Comparison of ENCODE assay signal across 24 cellular contexts in the genomic region with DNA sequence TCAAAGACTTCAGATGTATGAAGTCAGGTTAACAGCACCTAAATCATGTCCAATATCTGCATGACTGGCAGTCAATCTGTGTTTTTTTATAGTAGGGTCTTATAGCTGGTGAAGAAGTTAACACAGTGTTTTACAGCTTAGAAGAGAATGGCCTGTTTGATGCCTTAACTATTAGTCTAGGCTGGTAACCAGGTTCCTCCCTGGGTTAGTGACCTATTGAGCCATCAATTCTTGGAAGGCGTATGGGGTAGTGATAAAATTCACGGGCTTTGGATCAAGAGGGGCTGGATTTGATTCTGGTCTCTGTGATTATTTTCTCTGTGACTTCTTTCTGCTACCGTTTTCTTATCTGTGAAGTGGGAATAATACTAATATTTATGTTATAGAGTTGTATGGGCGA. TPM values are rescaled to one million over a fixed set of nuclear protein-coding genes. Genes with fewer than 3 reads are reported as not detected.
DNase-seq lines count a peak whose midpoint lies in the region; ATAC-seq lines count a peak whose summit lies in the region.
"Had no signal": no experiment of that assay in that cellular context is flagged by ENCODE, and none has a peak within 500 bp of the region (broad histone marks: within the 10 kb centered on the region; RNA-seq: fewer than 3 reads in every experiment).

No MANE protein-coding gene starts in this region.

- no peaks in the 10 kb centered on the region for H3K27me3 Mint-ChIP-seq in activated CD4-positive, alpha-beta T cell treated with anti-CD3 and anti-CD28 coated beads, Interleukin-2, amount 10 ng/mL, durations not matched to agents 24 days and 14 days
- H3K27me3 Mint-ChIP-seq in activated T-helper 1 cell treated with anti-CD3 and anti-CD28 coated beads, Interleukin-12 subunit alpha, Interleukin-12 subunit beta, Interleukin-2, Interleukin-4 antibody, amounts not matched to agents 30 ng/mL and 10 ng/mL and 1 ng/mL, durations not matched to agents 14 hours and 24 hours and 36 hours (ENCODE audit: insufficient read depth), result no peaks in the 10 kb centered on the region
- H3K27me3 Mint-ChIP-seq in memory B cell, result no peaks in the 10 kb centered on the region
- H3K27me3 Mint-ChIP-seq: B cell had no signal

- H3K9me3 Mint-ChIP-seq in activated CD4-positive, alpha-beta T cell treated with anti-CD3 and anti-CD28 coated beads, Interleukin-2, amount 10 ng/mL, durations not matched to agents 24 days and 14 days, result peaks cover 6% of the 10 kb centered on the region
- H3K9me3 Mint-ChIP-seq in activated T-helper 1 cell treated with anti-CD3 and anti-CD28 coated beads, Interleukin-12 subunit alpha, Interleukin-12 subunit beta, Interleukin-2, Interleukin-4 antibody, amounts not matched to agents 30 ng/mL and 10 ng/mL and 1 ng/mL, durations not matched to agents 14 hours and 24 hours and 36 hours, result no peaks in the 10 kb centered on the region
- peaks cover 3% of the 10 kb centered on the region for H3K9me3 Mint-ChIP-seq in memory B cell

- intact Hi-C loops in activated CD4-positive, alpha-beta T cell treated with anti-CD3 and anti-CD28 coated beads, Interleukin-2, amount 10 ng/mL, durations not matched to agents 24 days and 14 days (cut with micrococcal nuclease), result no loop called here
- intact Hi-C loops in activated T-helper 1 cell treated with anti-CD3 and anti-CD28 coated beads, Interleukin-12 subunit alpha, Interleukin-12 subunit beta, Interleukin-2, Interleukin-4 antibody, amounts not matched to agents 30 ng/mL and 10 ng/mL and 1 ng/mL, durations not matched to agents 14 hours and 24 hours and 36 hours (cut with micrococcal nuclease), result no loop called here

- DNase-seq in activated CD4-positive, alpha-beta T cell treated with anti-CD3 and anti-CD28 coated beads, Interleukin-2, amount 10 ng/mL, durations not matched to agents 24 days and 14 days, result no peak
- no peak for DNase-seq in activated CD4-positive, alpha-beta T cell treated with anti-CD3 and anti-CD28 coated beads, Interleukin-2, amount 50 U/mL, for 4 hours
- no peak for DNase-seq in activated T-helper 1 cell treated with anti-CD3 and anti-CD28 coated beads, Interleukin-12 subunit alpha, Interleukin-12 subunit beta, Interleukin-2, Interleukin-4 antibody, amounts not matched to agents 30 ng/mL and 10 ng/mL and 1 ng/mL, durations not matched to agents 14 hours and 24 hours and 36 hours (ENCODE audit: low spot score)
- no peak for DNase-seq in memory B cell (ENCODE audit: low spot score in 2 of 2)
- DNase-seq in superior temporal gyrus (ENCODE audit: extremely low spot score), result peak; percentile 5
- no peak for DNase-seq in NCI-H2171 treated with DMSO at 0.1 percent for 48 hours (lab: John Stamatoyannopoulos, UW)
- DNase-seq: DMS153, DND-41, Karpas-422, NCI-H1092, NCI-H1417 treated with DMSO at 0.1 percent for 48 hours, NCI-H187, NCI-H2081 treated with DMSO at 0.1 percent for 48 hours, NCI-H2171, NCI-H345, NCI-H510A treated with DMSO at 0.1 percent for 48 hours, NCI-H774, PC-9, SJCRH30 had no signal

- H3K36me3 Mint-ChIP-seq in activated CD4-positive, alpha-beta T cell treated with anti-CD3 and anti-CD28 coated beads, Interleukin-2, amount 10 ng/mL, durations not matched to agents 24 days and 14 days (ENCODE audit: low read depth), result no peaks in the 10 kb centered on the region
- H3K36me3 Mint-ChIP-seq in activated T-helper 1 cell treated with anti-CD3 and anti-CD28 coated beads, Interleukin-12 subunit alpha, Interleukin-12 subunit beta, Interleukin-2, Interleukin-4 antibody, amounts not matched to agents 30 ng/mL and 10 ng/mL and 1 ng/mL, durations not matched to agents 14 hours and 24 hours and 36 hours (ENCODE audit: low read depth), result peaks cover 3% of the 10 kb centered on the region
- H3K36me3 Mint-ChIP-seq in memory B cell, result peaks cover 3% of the 10 kb centered on the region

- peak overlapping the region; percentile 93 for H3K27ac Mint-ChIP-seq in activated CD4-positive, alpha-beta T cell treated with anti-CD3 and anti-CD28 coated beads, Interleukin-2, amount 10 ng/mL, durations not matched to agents 24 days and 14 days
- H3K27ac Mint-ChIP-seq in activated T-helper 1 cell treated with anti-CD3 and anti-CD28 coated beads, Interleukin-12 subunit alpha, Interleukin-12 subunit beta, Interleukin-2, Interleukin-4 antibody, amounts not matched to agents 30 ng/mL and 10 ng/mL and 1 ng/mL, durations not matched to agents 14 hours and 24 hours and 36 hours, result peak overlapping the region; percentile 95
- H3K27ac Mint-ChIP-seq in memory B cell, result peak overlapping the region; percentile 55
- H3K27ac Mint-ChIP-seq: B cell had no signal

- no peak overlapping the region for H3K4me3 Mint-ChIP-seq in activated CD4-positive, alpha-beta T cell treated with anti-CD3 and anti-CD28 coated beads, Interleukin-2, amount 10 ng/mL, durations not matched to agents 24 days and 14 days
- H3K4me3 Mint-ChIP-seq in activated T-helper 1 cell treated with anti-CD3 and anti-CD28 coated beads, Interleukin-12 subunit alpha, Interleukin-12 subunit beta, Interleukin-2, Interleukin-4 antibody, amounts not matched to agents 30 ng/mL and 10 ng/mL and 1 ng/mL, durations not matched to agents 14 hours and 24 hours and 36 hours, result no peak overlapping the region
- no peak overlapping the region for H3K4me3 Mint-ChIP-seq in memory B cell
- H3K4me3 Mint-ChIP-seq: B cell had no signal

- H3K4me1 Mint-ChIP-seq in activated CD4-positive, alpha-beta T cell treated with anti-CD3 and anti-CD28 coated beads, Interleukin-2, amount 10 ng/mL, durations not matched to agents 24 days and 14 days, result peaks cover 50% of the 10 kb centered on the region
- peaks cover 62% of the 10 kb centered on the region for H3K4me1 Mint-ChIP-seq in activated T-helper 1 cell treated with anti-CD3 and anti-CD28 coated beads, Interleukin-12 subunit alpha, Interleukin-12 subunit beta, Interleukin-2, Interleukin-4 antibody, amounts not matched to agents 30 ng/mL and 10 ng/mL and 1 ng/mL, durations not matched to agents 14 hours and 24 hours and 36 hours (ENCODE audit: low read depth)
- H3K4me1 Mint-ChIP-seq in memory B cell, result peaks cover 15% of the 10 kb centered on the region

- ATAC-seq in memory B cell (ENCODE audit: low read depth) (no peak), HG02610 (IDR thresholded peaks at IDR 0.05; ENCODE audit: unreplicated experiment) (no peak)
- ATAC-seq: HCT116, Right ventricle myocardium inferior had no signal

RNA-seq across cellular contexts. Expression of gene TNFSF10, which starts 16.0 kb away (rescaled TPM):
- total RNA-seq in activated CD4-positive, alpha-beta T cell treated with anti-CD3 and anti-CD28 coated beads, Interleukin-2, amount 10 ng/mL, durations not matched to agents 24 days and 14 days, result 71.5 and 77.5 TPM in 2 replicates
- total RNA-seq in activated T-helper 1 cell treated with anti-CD3 and anti-CD28 coated beads, Interleukin-12 subunit alpha, Interleukin-12 subunit beta, Interleukin-2, Interleukin-4 antibody, amounts not matched to agents 30 ng/mL and 10 ng/mL and 1 ng/mL, durations not matched to agents 14 hours and 24 hours and 36 hours, result 119 and 123 TPM in 2 replicates
- total RNA-seq: H1, SJCRH30 had no signal
